ENCODE assay signal across 9 cellular contexts in the genomic region with DNA sequence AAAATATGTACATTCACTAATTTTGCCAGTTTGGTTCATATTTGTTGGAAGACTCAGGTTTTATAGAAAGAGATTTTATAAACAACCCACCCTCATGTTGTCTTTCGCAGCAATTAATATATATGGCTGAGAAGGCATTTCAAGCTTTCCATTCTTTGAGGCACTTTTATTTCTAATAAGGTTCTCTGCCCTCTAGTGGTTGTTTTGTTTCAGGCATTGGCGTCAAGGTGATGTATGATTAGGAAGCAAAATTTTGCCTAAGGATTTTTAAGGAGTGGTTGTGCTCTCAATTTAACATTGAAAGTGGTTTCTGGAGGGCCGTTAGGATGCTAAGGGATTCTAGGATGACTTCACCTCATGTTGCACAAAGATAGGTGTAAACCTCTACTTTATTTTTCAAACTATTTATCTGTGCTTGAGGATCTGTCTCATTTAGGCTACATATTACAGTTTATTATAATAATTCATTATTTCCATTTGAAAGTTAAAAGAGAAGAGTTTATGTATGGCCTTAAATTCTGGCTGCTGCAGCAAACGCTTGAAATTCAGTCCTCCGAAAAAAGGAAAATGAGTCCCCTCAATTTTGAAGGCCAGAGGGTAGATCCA. TPM values are rescaled to one million over a fixed set of nuclear protein-coding genes. Genes with fewer than 3 reads are reported as not detected.
A peak's percentile ranks its signal among the peaks of the same experiment; 100 is the strongest.
DNase-seq lines count a peak whose midpoint lies in the region; TF ChIP-seq lines count a peak whose summit lies in the region.
"Had no signal": no experiment of that assay in that cellular context is flagged by ENCODE, and none has a peak within 500 bp of the region (broad histone marks: within the 10 kb centered on the region; RNA-seq: fewer than 3 reads in every experiment).

No MANE protein-coding gene starts in this region.

- H2BK5ac ChIP-seq in mesenchymal stem cell (ENCODE audit: low read depth, low read length, poor library complexity, severe bottlenecking): no peak overlapping the region

- CTCF ChIA-PET in mammary epithelial cell (lab: Charles Lee; ENCODE audit: low non-redundant PET): interaction anchor here (0.6 to 0.8 kb wide), 6 partner anchors 18 to 1852 kb away, joined by 3 to 4 read pairs (median 4); no protein-coding TSS in a partner anchor

- H2BK12ac ChIP-seq in mesenchymal stem cell (ENCODE audit: low read length in 2 of 2): no peak overlapping the region

- H3K79me1 ChIP-seq in mesenchymal stem cell (replicated peaks; ENCODE audit: low read length, poor library complexity, severe bottlenecking): no peaks in the 10 kb centered on the region

- no peak overlapping the region for H3K23ac ChIP-seq in mesenchymal stem cell (ENCODE audit: low read length in 2 of 2)

- H3K18ac ChIP-seq in mesenchymal stem cell (ENCODE audit: low read depth in 1 of 2, low read length in 2 of 2): no peak overlapping the region

- H3K27ac ChIP-seq in DOHH2 (ENCODE audit: low read depth, low read length) (no peak overlapping the region), mammary epithelial cell (ENCODE audit: insufficient read depth, low read depth, low read length) (no peak overlapping the region), mesenchymal stem cell (ENCODE audit: low read length, poor library complexity, severe bottlenecking) (no peak overlapping the region)
- H3K27ac ChIP-seq: SJSA1 had no signal

- BruUV-seq in mammary epithelial cell (replicated peaks; lab: Mats Ljungman, UMichigan): no TSS peak

- dilution Hi-C loops in mammary epithelial cell (cut with HindIII; ENCODE audit: low sequenced_read_pairs): no loop called here

- H3K27me3 ChIP-seq in DOHH2 (ENCODE audit: control insufficient read depth, low read length): no peaks in the 10 kb centered on the region
- H3K27me3 ChIP-seq in mammary epithelial cell (ENCODE audit: insufficient read depth, low read length): no peaks in the 10 kb centered on the region
- H3K27me3 ChIP-seq in mesenchymal stem cell (ENCODE audit: control insufficient read depth in 1 of 2, insufficient read depth in 1 of 2, low read length in 2 of 2): no peaks in the 10 kb centered on the region

- no peak overlapping the region for H2BK15ac ChIP-seq in mesenchymal stem cell (ENCODE audit: low read depth, poor library complexity, severe bottlenecking)

- H4K20me1 ChIP-seq in DOHH2 (ENCODE audit: control insufficient read depth, insufficient read depth, low read depth, low read length): no peaks in the 10 kb centered on the region
- no peaks in the 10 kb centered on the region for H4K20me1 ChIP-seq in mammary epithelial cell (ENCODE audit: insufficient read depth, low read length)

- 39% methylated on average over 5 of the region's 5 CpGs for WGBS in mammary epithelial cell (ENCODE audit: low coverage, missing lambda C conversion rate)
- WGBS in mesenchymal stem cell: 63% methylated on average over 3 of the region's 5 CpGs

- no peaks in the 10 kb centered on the region for H3K79me2 ChIP-seq in DOHH2 (ENCODE audit: control insufficient read depth, low read length)
- H3K79me2 ChIP-seq in mammary epithelial cell (ENCODE audit: insufficient read depth, low read length): no peaks in the 10 kb centered on the region

- H2AK5ac ChIP-seq in mesenchymal stem cell (ENCODE audit: low read length, severe bottlenecking): no peak overlapping the region

- no peak overlapping the region for H2BK120ac ChIP-seq in mesenchymal stem cell (ENCODE audit: low read depth, low read length)

- in situ Hi-C loops in mammary epithelial cell (cut with MboI; ENCODE audit: low sequenced_read_pairs in 2 of 2): no loop called here

- no peak overlapping the region for H3K4ac ChIP-seq in mesenchymal stem cell (ENCODE audit: low read depth in 1 of 2, low read length in 2 of 2)

- H3K4me3 ChIP-seq in DOHH2 (ENCODE audit: low read length): no peak overlapping the region
- no peak overlapping the region for H3K4me3 ChIP-seq in HFF-Myc (replicated peaks; ENCODE audit: low read depth, low read length)
- no peak overlapping the region for H3K4me3 ChIP-seq in mammary epithelial cell (replicated peaks in 1 of 3; ENCODE audit: insufficient read depth in 1 of 3, low read depth in 2 of 3, low read length in 3 of 3)
- no peak overlapping the region for H3K4me3 ChIP-seq in mesenchymal stem cell (ENCODE audit: insufficient read depth in 1 of 2, low read depth in 1 of 2, low read length in 2 of 2)
- H3K4me3 ChIP-seq: SJSA1 had no signal

- no peaks in the 10 kb centered on the region for H3F3A ChIP-seq in DOHH2 (ENCODE audit: control insufficient read depth, insufficient read depth)

- H3K4me1 ChIP-seq in DOHH2 (ENCODE audit: control insufficient read depth, low read length) (no peaks in the 10 kb centered on the region), mammary epithelial cell (ENCODE audit: insufficient read depth, low read length) (no peaks in the 10 kb centered on the region), mesenchymal stem cell (ENCODE audit: control insufficient read depth, insufficient read depth, low read depth, low read length) (no peaks in the 10 kb centered on the region)
- H3K4me1 ChIP-seq: SJSA1 had no signal

- no peak overlapping the region for H3K14ac ChIP-seq in mesenchymal stem cell (ENCODE audit: low read length in 2 of 2)

- H3K9ac ChIP-seq in mammary epithelial cell (ENCODE audit: insufficient read depth, low read length) (no peak overlapping the region), mesenchymal stem cell (ENCODE audit: low read length) (no peak overlapping the region)

- H4K8ac ChIP-seq in mesenchymal stem cell (ENCODE audit: low read length): no peak overlapping the region

- H3K9me2 ChIP-seq in DOHH2 (replicated peaks; ENCODE audit: control insufficient read depth, low read length): no peaks in the 10 kb centered on the region

- peak; percentile 15 for DNase-seq in HFF-Myc (ENCODE audit: extremely low read depth, low read depth)
- DNase-seq in NCI-H524 (lab: John Stamatoyannopoulos, UW): peak; percentile 9 to 67
- DNase-seq in mammary epithelial cell: peak; percentile 4
- DNase-seq in mesenchymal stem cell: peak; percentile 31
- DNase-seq in HPDE6-E6E7 (ENCODE audit: extremely low spot score): no peak
- DNase-seq in effector CD4-positive, alpha-beta T cell: no peak
- DNase-seq in activated CD4-positive, alpha-beta T cell treated with anti-CD3 and anti-CD28 coated beads for 1 hour: no peak

- intact Hi-C loops in mammary epithelial cell (cut with micrococcal nuclease): loop anchor here (2.0 to 5.0 kb wide), 2 partner anchors 136 to 936 kb away; no protein-coding TSS in a partner anchor

- H4K91ac ChIP-seq in mesenchymal stem cell (ENCODE audit: low read length): no peak overlapping the region

- no peaks in the 10 kb centered on the region for H3K9me3 ChIP-seq in DOHH2 (ENCODE audit: control insufficient read depth, insufficient read depth, low read length)
- no peaks in the 10 kb centered on the region for H3K9me3 ChIP-seq in mammary epithelial cell (replicated peaks; ENCODE audit: insufficient read depth, low read length)
- H3K9me3 ChIP-seq in mesenchymal stem cell (ENCODE audit: control insufficient read depth, low read length): no peaks in the 10 kb centered on the region
- H3K9me3 ChIP-seq: SJSA1 had no signal

- no peaks in the 10 kb centered on the region for H3K36me3 ChIP-seq in DOHH2 (ENCODE audit: control insufficient read depth, low read length)
- no peaks in the 10 kb centered on the region for H3K36me3 ChIP-seq in mammary epithelial cell (ENCODE audit: insufficient read depth, low read length)
- H3K36me3 ChIP-seq in mesenchymal stem cell (ENCODE audit: control insufficient read depth in 1 of 2, insufficient read depth in 2 of 2, low read depth in 1 of 2, low read length in 2 of 2): no peaks in the 10 kb centered on the region
- H3K36me3 ChIP-seq: SJSA1 had no signal

- H3K4me2 ChIP-seq in DOHH2 (ENCODE audit: low read length): no peak overlapping the region
- H3K4me2 ChIP-seq in mammary epithelial cell (ENCODE audit: insufficient read depth, low read depth, low read length): no peak overlapping the region
- H3K4me2 ChIP-seq in mesenchymal stem cell (ENCODE audit: low read length, poor library complexity, severe bottlenecking): no peak overlapping the region

- H2AFZ ChIP-seq in mammary epithelial cell (ENCODE audit: low read depth, low read length) (no peak overlapping the region), mesenchymal stem cell (ENCODE audit: low read depth, low read length) (no peak overlapping the region)

- TF ChIP-seq CTCF in DOHH2 (IDR thresholded peaks at IDR 0.05; ENCODE audit: low read depth, low read length, poor library complexity, severe bottlenecking): peak; percentile 74
- TF ChIP-seq CTCF in HFF-Myc (IDR thresholded peaks at IDR 0.05; ENCODE audit: low read depth, low read length, missing control alignments): peak; percentile 64
- peak; percentile 78 to 84 for TF ChIP-seq CTCF in mammary epithelial cell (conservative IDR thresholded peaks at IDR 0.05 in 1 of 2, IDR thresholded peaks at IDR 0.05 in 1 of 2; ENCODE audit: extremely low read depth in 1 of 2, insufficient read depth in 1 of 2, low read depth in 1 of 2, low read length in 2 of 2)

RNA-seq across cellular contexts. Expression of a gene that starts 35.9 kb away (rescaled TPM):
- not detected for total RNA-seq in mammary epithelial cell
- polyA plus RNA-seq in mammary epithelial cell: not detected
- not detected for polyA minus RNA-seq in mammary epithelial cell
- not detected for polyA plus RNA-seq in mesenchymal stem cell (2013, experiment 1 of 2)
- polyA plus RNA-seq in mesenchymal stem cell (2013, experiment 2 of 2): not detected
- total RNA-seq: SJSA1 had no signal

Comparison
In these comparisons a context has a peak if more than half of its experiments do, and no peak if none do; other contexts are left out.
1. DNase-seq: peak in HFF-Myc (single experiment), NCI-H524 (2 of 2), mammary epithelial cell (single experiment) and mesenchymal stem cell (single experiment); none in HPDE6-E6E7 (single experiment), effector CD4-positive, alpha-beta T cell (single experiment) and activated CD4-positive, alpha-beta T cell treated with anti-CD3 and anti-CD28 coated beads for 1 hour (single experiment).
2. Peak in every context shown above with its lines, with median percentiles within 50 percentile points of each other: CTCF ChIP-seq.